In the genomic region with DNA sequence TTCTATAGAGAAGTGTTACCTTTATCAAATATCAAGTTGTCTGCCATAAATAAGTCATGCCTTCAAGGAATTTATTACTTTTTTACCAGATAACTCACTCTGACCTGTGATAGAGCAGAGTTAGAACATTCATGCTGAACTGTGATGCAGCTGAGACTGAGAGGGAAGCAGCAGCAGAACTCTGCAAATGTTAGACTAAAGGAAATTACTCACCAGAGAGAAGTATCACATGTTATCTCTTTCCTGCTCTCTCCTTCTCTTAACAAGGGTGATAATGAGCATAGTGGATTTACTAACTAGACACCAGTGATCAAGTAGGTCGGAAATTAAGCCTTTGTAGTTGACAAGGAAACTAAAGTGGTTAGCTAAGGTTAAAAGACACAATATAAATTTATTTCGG, we compare ENCODE assay signal across 17 cellular contexts.
DNase-seq lines count a peak whose midpoint lies in the region; TF ChIP-seq lines count a peak whose summit lies in the region.
"Had no signal": no experiment of that assay in that cellular context is flagged by ENCODE, and none has a peak within 500 bp of the region (broad histone marks: within the 10 kb centered on the region; RNA-seq: fewer than 3 reads in every experiment).

No MANE protein-coding gene starts in this region.

- H3K27me3 ChIP-seq in HUES6 (ENCODE audit: control insufficient read depth, insufficient read depth, low read length): no peaks in the 10 kb centered on the region
- H3K27me3 ChIP-seq: tibial nerve had no signal

- no peaks in the 10 kb centered on the region for H3K27me3 Mint-ChIP-seq in CD14-positive monocyte (ENCODE audit: low read depth in 3 of 3)
- H3K27me3 Mint-ChIP-seq: activated CD8-positive, alpha-beta memory T cell treated with anti-CD3 and anti-CD28 coated beads, Interleukin-2, amount 10 ng/mL, durations not matched to agents 7 days and 5 days had no signal

- H3K36me3 Mint-ChIP-seq in CD14-positive monocyte: no peaks in the 10 kb centered on the region
- H3K36me3 Mint-ChIP-seq: activated CD8-positive, alpha-beta memory T cell treated with anti-CD3 and anti-CD28 coated beads, Interleukin-2, amount 10 ng/mL, durations not matched to agents 7 days and 5 days; immature natural killer cell; stimulated activated effector memory CD8-positive, alpha-beta T cell treated with anti-CD3 and anti-CD28 coated beads, Interleukin-12 subunit alpha, Interleukin-12 subunit beta, amount 100 ng/mL, for 72 hours had no signal

- H3K27ac ChIP-seq in HUES6 (ENCODE audit: low read depth, low read length): peak overlapping the region; percentile 10; the same call in 1 of the 2 replicates
- H3K27ac ChIP-seq: PC-9, tibial nerve had no signal

- TF ChIP-seq CTCF in CD14-positive monocyte (IDR thresholded peaks at IDR 0.05) (no peak), astrocyte of the spinal cord (IDR thresholded peaks at IDR 0.05; ENCODE audit: low read depth, low read length) (no peak)

- intact Hi-C loops in CD14-positive monocyte (cut with micrococcal nuclease): no loop called here

- peaks cover 67% of the 10 kb centered on the region for H3K4me1 ChIP-seq in HUES6 (ENCODE audit: control insufficient read depth, insufficient read depth, low read length)

- H3K9me3 Mint-ChIP-seq in CD14-positive monocyte: peaks cover 0 to 2% (median 0%) of the 10 kb centered on the region in 7 donors
- H3K9me3 Mint-ChIP-seq: stimulated activated effector memory CD8-positive, alpha-beta T cell treated with anti-CD3 and anti-CD28 coated beads, Interleukin-12 subunit alpha, Interleukin-12 subunit beta, amount 100 ng/mL, for 72 hours had no signal

- peaks cover 3% of the 10 kb centered on the region for H3K9me3 ChIP-seq in HUES6 (ENCODE audit: control insufficient read depth, insufficient read depth, low read depth, low read length)
- H3K9me3 ChIP-seq: Caco-2, tibial nerve had no signal

- H3K36me3 ChIP-seq in HUES6 (ENCODE audit: control insufficient read depth, insufficient read depth, low read length): no peaks in the 10 kb centered on the region
- H3K36me3 ChIP-seq: tibial nerve had no signal

- H3K27ac Mint-ChIP-seq in CD14-positive monocyte: peak overlapping the region; percentile 3 to 77 (median 50)
- H3K27ac Mint-ChIP-seq: activated B cell treated with CpG ODN at 0.5 μM for 24 hours; activated CD8-positive, alpha-beta memory T cell treated with anti-CD3 and anti-CD28 coated beads, Interleukin-2, amount 10 ng/mL, durations not matched to agents 7 days and 5 days; immature natural killer cell; stimulated activated effector memory CD8-positive, alpha-beta T cell treated with anti-CD3 and anti-CD28 coated beads, Interleukin-12 subunit alpha, Interleukin-12 subunit beta, amount 100 ng/mL, for 72 hours had no signal

- no peak overlapping the region for H3K9ac ChIP-seq in HUES6 (ENCODE audit: low read length)

- H3K4me1 Mint-ChIP-seq in CD14-positive monocyte: peaks cover 62% of the 10 kb centered on the region
- H3K4me1 Mint-ChIP-seq: activated B cell treated with CpG ODN at 0.5 μM for 24 hours; activated CD8-positive, alpha-beta memory T cell treated with anti-CD3 and anti-CD28 coated beads, Interleukin-2, amount 10 ng/mL, durations not matched to agents 7 days and 5 days; immature natural killer cell; stimulated activated effector memory CD8-positive, alpha-beta T cell treated with anti-CD3 and anti-CD28 coated beads, Interleukin-12 subunit alpha, Interleukin-12 subunit beta, amount 100 ng/mL, for 72 hours had no signal

- peak overlapping the region in 1 of 2 donors; percentile 4 for H3K4me3 Mint-ChIP-seq in CD14-positive monocyte
- H3K4me3 Mint-ChIP-seq: activated B cell treated with CpG ODN at 0.5 μM for 24 hours; activated CD8-positive, alpha-beta memory T cell treated with anti-CD3 and anti-CD28 coated beads, Interleukin-2, amount 10 ng/mL, durations not matched to agents 7 days and 5 days; immature natural killer cell; stimulated activated effector memory CD8-positive, alpha-beta T cell treated with anti-CD3 and anti-CD28 coated beads, Interleukin-12 subunit alpha, Interleukin-12 subunit beta, amount 100 ng/mL, for 72 hours had no signal

- no peak overlapping the region for H3K4me3 ChIP-seq in HUES6 (ENCODE audit: low read depth, low read length)
- no peak overlapping the region for H3K4me3 ChIP-seq in astrocyte of the spinal cord (ENCODE audit: low read depth, low read length)
- H3K4me3 ChIP-seq: PC-9, tibial nerve had no signal

- in situ Hi-C loops in astrocyte of the spinal cord (cut with HindIII; ENCODE audit: low sequenced_read_pairs): loop anchor here (25.0 kb wide), 1 partner anchor 288 kb away; no protein-coding TSS in a partner anchor

- DNase-seq in CD14-positive monocyte (ENCODE audit: low spot score) (no peak), astrocyte of the spinal cord (ENCODE audit: low read depth, low spot score) (peak; percentile 5), iris pigment epithelial cell (ENCODE audit: low read depth) (peak; percentile 49), SW 1271 (lab: John Stamatoyannopoulos, UW) (no peak), NCI-H524 (lab: John Stamatoyannopoulos, UW) (no peak), NCI-H526 treated with DMSO at 0.1 percent for 48 hours (lab: John Stamatoyannopoulos, UW) (no peak), NCI-H146 treated with DMSO at 0.1 percent for 48 hours (lab: John Stamatoyannopoulos, UW; ENCODE audit: unreplicated experiment) (no peak)
- DNase-seq: activated B cell treated with CpG ODN at 0.5 μM for 24 hours; activated CD8-positive, alpha-beta memory T cell treated with anti-CD3 and anti-CD28 coated beads, Interleukin-2, amount 10 ng/mL, durations not matched to agents 7 days and 5 days; activated naive CD4-positive, alpha-beta T cell; Caco-2; immature natural killer cell; NCI-H1417 treated with DMSO at 0.1 percent for 48 hours; PC-9 had no signal

Comparison
In these comparisons a context has a peak if more than half of its experiments do, and no peak if none do; other contexts are left out.
1. DNase-seq: peak in astrocyte of the spinal cord (single experiment) and iris pigment epithelial cell (single experiment); none in CD14-positive monocyte (single experiment), SW 1271 (0 of 2), NCI-H524 (0 of 2), NCI-H526 treated with DMSO at 0.1 percent for 48 hours (single experiment) and NCI-H146 treated with DMSO at 0.1 percent for 48 hours (single experiment).